ENCODE assay signal across 8 cellular contexts in the genomic region with DNA sequence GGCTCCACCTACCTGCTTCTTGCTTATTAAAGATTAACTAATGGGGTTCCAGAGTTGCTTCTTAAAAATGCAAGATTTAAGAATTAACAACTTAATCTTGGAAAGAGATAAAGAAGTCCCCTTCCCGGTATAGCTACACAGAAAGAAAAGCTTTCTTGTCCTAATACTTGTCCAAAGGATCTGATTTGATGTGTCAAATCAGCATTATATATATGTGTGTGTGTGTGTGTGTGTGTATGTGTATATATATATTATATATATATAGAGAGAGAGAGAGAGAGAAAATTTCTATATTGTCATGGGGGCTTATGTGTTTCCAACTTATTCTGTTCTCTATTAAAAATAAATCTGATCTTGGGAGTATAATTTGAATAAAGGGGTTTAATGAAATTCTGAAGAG. TPM values are rescaled to one million over a fixed set of nuclear protein-coding genes. Genes with fewer than 3 reads are reported as not detected.
DNase-seq lines count a peak whose midpoint lies in the region; TF ChIP-seq lines count a peak whose summit lies in the region.

No MANE protein-coding gene starts in this region.

- H3K4ac ChIP-seq in mesendoderm (ENCODE audit: low read depth, low read length), result no peak overlapping the region

- DNase-seq in activated naive CD4-positive, alpha-beta T cell treated with Interleukin-2 at 50 U/mL for 16 hours, result no peak
- DNase-seq in mesendoderm (no peak), AG20443 (ENCODE audit: low spot score) (no peak), amniotic stem cell (lab: John Stamatoyannopoulos, UW) (no peak), A172 (ENCODE audit: low spot score) (no peak)

- H3K4me3 ChIP-seq in mesendoderm (ENCODE audit: low read length) (peak overlapping the region; percentile 30), urinary bladder (ENCODE audit: low read depth, low read length) (peak overlapping the region; percentile 49)

- H3K27ac Mint-ChIP-seq in activated naive CD4-positive, alpha-beta T cell treated with anti-CD3 and anti-CD28 coated beads, Interleukin-2, amount 50 U/mL, for 24 hours, result peak overlapping the region; percentile 98
- peak overlapping the region; percentile 97 to 99 (median 98) for H3K27ac Mint-ChIP-seq in brain

- H3K4me2 ChIP-seq in mesendoderm (ENCODE audit: low read length), result peak overlapping the region; percentile 37

- no peaks in the 10 kb centered on the region for H3K27me3 Mint-ChIP-seq in activated naive CD4-positive, alpha-beta T cell treated with anti-CD3 and anti-CD28 coated beads, Interleukin-2, amount 50 U/mL, for 24 hours
- peaks cover 20% of the 10 kb centered on the region for H3K27me3 Mint-ChIP-seq in brain

- H3K79me2 ChIP-seq in mesendoderm (ENCODE audit: control insufficient read depth, insufficient read depth, low read length), result no peaks in the 10 kb centered on the region

- H3K4me1 Mint-ChIP-seq in activated naive CD4-positive, alpha-beta T cell treated with anti-CD3 and anti-CD28 coated beads, Interleukin-2, amount 50 U/mL, for 24 hours, result peaks cover 59% of the 10 kb centered on the region
- peaks cover 59% of the 10 kb centered on the region for H3K4me1 Mint-ChIP-seq in brain

- H3K4me1 ChIP-seq in mesendoderm (ENCODE audit: control insufficient read depth, low read depth, low read length), result no peaks in the 10 kb centered on the region
- H3K4me1 ChIP-seq in urinary bladder (ENCODE audit: insufficient read depth), result no peaks in the 10 kb centered on the region

- H3K36me3 Mint-ChIP-seq in activated naive CD4-positive, alpha-beta T cell treated with anti-CD3 and anti-CD28 coated beads, Interleukin-2, amount 50 U/mL, for 24 hours, result peaks cover 2% of the 10 kb centered on the region
- H3K36me3 Mint-ChIP-seq in brain, result no peaks in the 10 kb centered on the region

- H3K18ac ChIP-seq in mesendoderm (ENCODE audit: low read length), result no peak overlapping the region

- H3K23ac ChIP-seq in mesendoderm (ENCODE audit: low read length), result no peak overlapping the region

- peak overlapping the region; percentile 44 for H3K9ac ChIP-seq in mesendoderm (ENCODE audit: low read length)

- no CpG with 5 or more reads among the region's 1 CpG for WGBS in mesendoderm (ENCODE audit: extremely low coverage, insufficient coverage, low lambda C conversion rate)
- 1% methylated on average over 1 of the region's 1 CpG for WGBS in urinary bladder

- H2BK15ac ChIP-seq in mesendoderm (replicated peaks; ENCODE audit: low read depth), result no peak overlapping the region

- TF ChIP-seq CTCF in brain (conservative IDR thresholded peaks at IDR 0.05), result no peak

- no peak overlapping the region for H4K5ac ChIP-seq in mesendoderm (ENCODE audit: low read length)

- H2BK5ac ChIP-seq in mesendoderm (ENCODE audit: low read length), result no peak overlapping the region

- H3K27ac ChIP-seq in mesendoderm (ENCODE audit: low read depth, low read length), result no peak overlapping the region
- H3K27ac ChIP-seq in urinary bladder (ENCODE audit: low read depth), result no peak overlapping the region

- no peaks in the 10 kb centered on the region for H3K79me1 ChIP-seq in mesendoderm (ENCODE audit: low read length)

- no peaks in the 10 kb centered on the region for H3K36me3 ChIP-seq in mesendoderm (ENCODE audit: control insufficient read depth, insufficient read depth, low read length)
- H3K36me3 ChIP-seq in urinary bladder (ENCODE audit: insufficient read depth), result no peaks in the 10 kb centered on the region

- no peak overlapping the region for H2BK120ac ChIP-seq in mesendoderm (ENCODE audit: low read depth, low read length)

- H3K9me3 Mint-ChIP-seq in activated naive CD4-positive, alpha-beta T cell treated with anti-CD3 and anti-CD28 coated beads, Interleukin-2, amount 50 U/mL, for 24 hours, result no peaks in the 10 kb centered on the region
- H3K9me3 Mint-ChIP-seq in brain, result peaks cover 0 to 16% (median 0%) of the 10 kb centered on the region in 5 experiments

- no peak overlapping the region for H3K56ac ChIP-seq in mesendoderm (ENCODE audit: low read length)

- peak overlapping the region; percentile 99 for H3K4me3 Mint-ChIP-seq in activated naive CD4-positive, alpha-beta T cell treated with anti-CD3 and anti-CD28 coated beads, Interleukin-2, amount 50 U/mL, for 24 hours
- H3K4me3 Mint-ChIP-seq in brain, result peak overlapping the region; percentile 96 to 99 (median 97)

- H2AK5ac ChIP-seq in mesendoderm (ENCODE audit: low read length), result no peak overlapping the region

- H3K27me3 ChIP-seq in mesendoderm (ENCODE audit: insufficient read depth, low read length, poor library complexity), result no peaks in the 10 kb centered on the region

- H4K8ac ChIP-seq in mesendoderm (ENCODE audit: low read depth, low read length), result no peak overlapping the region

RNA-seq across cellular contexts. Expression of a gene that starts 4.6 kb away (rescaled TPM):
- polyA plus RNA-seq in brain (ENCODE audit: insufficient read depth, low read depth, low replicate concordance) (70.0 TPM), urinary bladder (90.7 TPM)
- polyA plus RNA-seq in mesendoderm (2013, experiment 1 of 2), result 28.8 TPM
- 30.9 TPM for polyA plus RNA-seq in mesendoderm (2013, experiment 2 of 2)
- total RNA-seq in urinary bladder, result 71.5 TPM
- 101 and 106 TPM in 2 replicates for total RNA-seq in A172 (2014; rRNA removed; shearing (Covaris generic))

RNA-seq across cellular contexts. Expression of a gene that starts 33.4 kb away (rescaled TPM):
- polyA plus RNA-seq in brain (ENCODE audit: insufficient read depth, low read depth, low replicate concordance) (0.36 TPM), urinary bladder (not detected)
- 0.08 TPM for polyA plus RNA-seq in mesendoderm (2013, experiment 1 of 2)
- polyA plus RNA-seq in mesendoderm (2013, experiment 2 of 2), result 0.07 TPM
- total RNA-seq in urinary bladder, result 0.16 TPM
- total RNA-seq in A172 (2014; rRNA removed; shearing (Covaris generic)), result not detected in 2 replicates
